9 cellular contexts compared by ENCODE assay signal in the genomic region with DNA sequence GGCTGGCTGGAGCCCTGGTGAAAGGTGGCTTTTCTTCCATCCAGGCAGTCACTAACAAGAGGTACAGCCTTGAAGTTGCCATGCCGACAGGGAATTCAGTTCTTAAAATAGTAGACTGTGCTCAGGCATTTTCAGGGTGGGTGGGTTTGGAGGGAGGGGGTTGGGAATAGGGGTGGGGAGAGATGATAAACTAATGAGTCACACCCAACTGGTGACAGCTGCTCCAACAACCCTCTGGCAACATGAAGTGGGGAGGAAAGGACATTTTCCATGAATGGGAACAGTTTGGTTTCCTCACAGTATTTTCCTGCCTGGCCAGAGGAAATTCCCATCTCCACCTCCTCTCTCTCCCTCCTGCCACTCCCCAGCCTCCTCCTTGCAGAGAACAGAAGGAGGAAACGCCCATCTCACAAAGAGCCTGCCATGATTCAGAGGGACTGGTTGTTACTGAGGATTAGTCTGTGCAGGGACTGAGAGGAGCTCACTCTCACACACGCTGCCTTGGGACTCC.
DNase-seq lines count a peak whose midpoint lies in the region; ATAC-seq, FAIRE-seq and TF ChIP-seq lines count a peak whose summit lies in the region.
"Had no signal": no experiment of that assay in that cellular context is flagged by ENCODE, and none has a peak within 500 bp of the region (broad histone marks: within the 10 kb centered on the region; RNA-seq: fewer than 3 reads in every experiment).

No MANE protein-coding gene starts in this region.

- H3K4me3 Mint-ChIP-seq in WTC11, result no peak overlapping the region

- H3K9me3 Mint-ChIP-seq in WTC11, result no peaks in the 10 kb centered on the region

- FAIRE-seq in HTR-8/SVneo (lab: Jason Lieb, UNC), result peak; percentile 87

- no peak for TF ChIP-seq CTCF in WTC11 (IDR thresholded peaks at IDR 0.05)
- TF ChIP-seq CTCF in GM10248 (IDR thresholded peaks at IDR 0.05; ENCODE audit: control extremely low read depth, extremely low read depth, low read depth, missing control alignments), result no peak

- H3K27ac Mint-ChIP-seq in WTC11, result peak overlapping the region; percentile 81; the same call in 1 of the 2 replicates

- H3K27me3 Mint-ChIP-seq in WTC11 (ENCODE audit: low read depth), result no peaks in the 10 kb centered on the region

- DNase-seq in HTR-8/SVneo (ENCODE audit: insufficient read length, low spot score) (peak; percentile 79), WTC11 (ENCODE audit: low spot score) (peak; percentile 24), left ventricle myocardium superior (no peak), stromal cell of bone marrow (ENCODE audit: low read depth) (peak; percentile 67), mesenteric fat pad (ENCODE audit: low spot score) (no peak), GM10248 (ENCODE audit: extremely low spot score) (no peak)

- no peaks in the 10 kb centered on the region for H3K36me3 Mint-ChIP-seq in WTC11

- intact Hi-C loops in left ventricle myocardium superior (cut with micrococcal nuclease), result no loop called here

- ATAC-seq in WTC11, result peak; percentile 65
- ATAC-seq in left ventricle myocardium superior, result peak; percentile 86
- ATAC-seq in HG02571 (IDR thresholded peaks at IDR 0.05; ENCODE audit: unreplicated experiment), result no peak
- no peak for ATAC-seq in GM21529 (IDR thresholded peaks at IDR 0.05; ENCODE audit: unreplicated experiment)
- ATAC-seq: body of pancreas had no signal

- CTCF ChIA-PET in WTC11 (lab: Charles Lee), result interaction anchor here (0.6 to 1.0 kb wide), 5 partner anchors 42 to 257 kb away, joined by 3 to 5 read pairs (median 4); no protein-coding TSS in a partner anchor
- CTCF ChIA-PET in GM10248 (lab: Yijun Ruan, JAX), result interaction anchor here (0.8 to 1.0 kb wide), 2 partner anchors 42 to 257 kb away, joined by 3 read pairs; no protein-coding TSS in a partner anchor

- H3K4me1 Mint-ChIP-seq in WTC11, result peaks cover 36% of the 10 kb centered on the region

- POLR2A ChIA-PET in WTC11 (lab: Charles Lee) (no interaction called here), GM10248 (lab: Yijun Ruan, JAX) (no interaction called here)

TF ChIP-seq in WTC11, 78 proteins besides CTCF, POLR2A, EP300 and RAD21:
- TF ChIP-seq CREB1 (CRISPR knock-in tag; IDR thresholded peaks at IDR 0.05), result no peak
- no peak for TF ChIP-seq TCF7 (CRISPR knock-in tag; IDR thresholded peaks at IDR 0.05; ENCODE audit: low read depth)
- no peak for TF ChIP-seq SMAD4 (CRISPR knock-in tag; IDR thresholded peaks at IDR 0.05)
- no peak for TF ChIP-seq NFE2L1 (CRISPR knock-in tag; IDR thresholded peaks at IDR 0.05)
- TF ChIP-seq, protein P1, sequence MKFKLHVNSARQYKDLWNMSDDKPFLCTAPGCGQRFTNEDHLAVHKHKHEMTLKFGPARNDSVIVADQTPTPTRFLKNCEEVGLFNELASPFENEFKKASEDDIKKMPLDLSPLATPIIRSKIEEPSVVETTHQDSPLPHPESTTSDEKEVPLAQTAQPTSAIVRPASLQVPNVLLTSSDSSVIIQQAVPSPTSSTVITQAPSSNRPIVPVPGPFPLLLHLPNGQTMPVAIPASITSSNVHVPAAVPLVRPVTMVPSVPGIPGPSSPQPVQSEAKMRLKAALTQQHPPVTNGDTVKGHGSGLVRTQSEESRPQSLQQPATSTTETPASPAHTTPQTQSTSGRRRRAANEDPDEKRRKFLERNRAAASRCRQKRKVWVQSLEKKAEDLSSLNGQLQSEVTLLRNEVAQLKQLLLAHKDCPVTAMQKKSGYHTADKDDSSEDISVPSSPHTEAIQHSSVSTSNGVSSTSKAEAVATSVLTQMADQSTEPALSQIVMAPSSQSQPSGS (CRISPR knock-in tag; IDR thresholded peaks at IDR 0.05; ENCODE audit: borderline replicate concordance, low read depth), result no peak
- TF ChIP-seq JAZF1 (CRISPR knock-in tag; IDR thresholded peaks at IDR 0.05), result no peak
- TF ChIP-seq FOXP1 (CRISPR knock-in tag; IDR thresholded peaks at IDR 0.05; ENCODE audit: borderline replicate concordance), result no peak

Comparison
In these comparisons a context has a peak if more than half of its experiments do, and no peak if none do; other contexts are left out.
1. DNase-seq: peak in HTR-8/SVneo (single experiment), WTC11 (single experiment) and stromal cell of bone marrow (single experiment); none in left ventricle myocardium superior (single experiment), mesenteric fat pad (single experiment) and GM10248 (single experiment).
2. ATAC-seq: peak in WTC11 (single experiment) and left ventricle myocardium superior (single experiment); none in HG02571 (single experiment) and GM21529 (single experiment).